ENCODE assay signal across 16 cellular contexts in the genomic region with DNA sequence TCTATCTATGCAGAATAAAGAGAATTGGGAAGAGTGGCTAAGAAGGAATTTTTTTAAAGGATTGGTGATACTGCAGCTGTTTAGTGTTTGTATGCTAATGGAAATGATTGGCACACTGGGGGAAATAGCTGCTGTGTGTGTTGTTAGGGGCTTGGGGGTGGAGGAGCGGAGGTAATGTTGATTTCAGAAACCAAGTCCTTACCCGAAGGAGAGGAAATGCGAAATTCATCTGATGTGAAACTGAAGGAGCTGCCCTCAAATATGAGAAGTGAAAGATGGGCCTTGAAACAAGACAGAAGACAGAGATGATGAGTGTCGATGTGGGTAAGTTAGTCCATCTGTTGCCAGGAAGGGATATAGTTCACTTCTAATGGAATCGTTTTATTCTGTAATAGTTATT. TPM values are rescaled to one million over a fixed set of nuclear protein-coding genes. Genes with fewer than 3 reads are reported as not detected.
DNase-seq lines count a peak whose midpoint lies in the region; ATAC-seq, FAIRE-seq and TF ChIP-seq lines count a peak whose summit lies in the region.
"Had no signal": no experiment of that assay in that cellular context is flagged by ENCODE, and none has a peak within 500 bp of the region (broad histone marks: within the 10 kb centered on the region; RNA-seq: fewer than 3 reads in every experiment).

No MANE protein-coding gene starts in this region.

- H3K27me3 Mint-ChIP-seq in activated naive CD8-positive, alpha-beta T cell treated with anti-CD3 and anti-CD28 coated beads, Interleukin-2, amount 50 U/mL, for 24 hours = no peaks in the 10 kb centered on the region
- H3K27me3 Mint-ChIP-seq: activated naive CD8-positive, alpha-beta T cell; central memory CD8-positive, alpha-beta T cell had no signal

- H3K9ac ChIP-seq in endocrine pancreas (ENCODE audit: control insufficient read depth, insufficient read depth, low read length) = no peak overlapping the region

- H3K27ac Mint-ChIP-seq in activated naive CD8-positive, alpha-beta T cell treated with anti-CD3 and anti-CD28 coated beads, Interleukin-2, amount 50 U/mL, for 24 hours = no peak overlapping the region
- H3K27ac Mint-ChIP-seq: activated naive CD8-positive, alpha-beta T cell had no signal

- peaks cover 3% of the 10 kb centered on the region for H3K4me1 Mint-ChIP-seq in activated naive CD8-positive, alpha-beta T cell treated with anti-CD3 and anti-CD28 coated beads, Interleukin-2, amount 50 U/mL, for 24 hours
- H3K4me1 Mint-ChIP-seq: central memory CD8-positive, alpha-beta T cell had no signal

- no peaks in the 10 kb centered on the region for H3K9me3 ChIP-seq in endocrine pancreas (ENCODE audit: control insufficient read depth, low read length)
- H3K9me3 ChIP-seq in pancreas = no peaks in the 10 kb centered on the region
- H3K9me3 ChIP-seq: heart right ventricle, SJSA1, uterus had no signal

- H3K4me3 Mint-ChIP-seq in activated naive CD8-positive, alpha-beta T cell treated with anti-CD3 and anti-CD28 coated beads, Interleukin-2, amount 50 U/mL, for 24 hours = no peak overlapping the region
- H3K4me3 Mint-ChIP-seq: activated naive CD8-positive, alpha-beta T cell; central memory CD8-positive, alpha-beta T cell had no signal

- intact Hi-C loops in pancreas (cut with DNase I) = loop anchor here in 1 of 3 donors (10.0 kb wide), 1 partner anchor 72 kb away; the partner anchor contains the start of genes ANG and RNASE4

- FAIRE-seq in pancreas (lab: Jason Lieb, UNC) = no peak

- H3K27me3 ChIP-seq in endocrine pancreas (ENCODE audit: control insufficient read depth, insufficient read depth, low read length) (no peaks in the 10 kb centered on the region), pancreas (no peaks in the 10 kb centered on the region)
- H3K27me3 ChIP-seq: heart right ventricle, SJSA1, uterus had no signal

- no peaks in the 10 kb centered on the region for H3K36me3 Mint-ChIP-seq in activated naive CD8-positive, alpha-beta T cell treated with anti-CD3 and anti-CD28 coated beads, Interleukin-2, amount 50 U/mL, for 24 hours (ENCODE audit: low read depth)
- H3K36me3 Mint-ChIP-seq: activated naive CD8-positive, alpha-beta T cell had no signal

- TF ChIP-seq CTCF in 22Rv1 (IDR thresholded peaks at IDR 0.05) = no peak
- TF ChIP-seq CTCF in pancreas (IDR thresholded peaks at IDR 0.05) = no peak

- H3K4me3 ChIP-seq in endocrine pancreas (ENCODE audit: control insufficient read depth, insufficient read depth, low read length) (peak overlapping the region; percentile 4), pancreas (no peak overlapping the region)
- H3K4me3 ChIP-seq: SJSA1, uterus had no signal

- H3K27ac ChIP-seq in 22Rv1 (peak overlapping the region; percentile 75), pancreas (peak overlapping the region in 1 of 4 donors; percentile 2)
- H3K27ac ChIP-seq: SJSA1 had no signal

- H3K36me3 ChIP-seq in endocrine pancreas (ENCODE audit: control insufficient read depth, insufficient read depth, low read length) (no peaks in the 10 kb centered on the region), pancreas (no peaks in the 10 kb centered on the region)
- H3K36me3 ChIP-seq: heart right ventricle, SJSA1, uterus had no signal

- ATAC-seq in GM19395 (IDR thresholded peaks at IDR 0.05; ENCODE audit: unreplicated experiment) (peak; percentile 18), pancreas (no peak)
- no peak for ATAC-seq in activated naive CD8-positive, alpha-beta T cell treated with anti-CD3 and anti-CD28 coated beads, Interleukin-2, amount 50 U/mL, for 24 hours

- WGBS in pancreas, 2 donors = 48 to 57% methylated on average over 5 of the region's 5 CpGs

- H3K9me3 Mint-ChIP-seq in activated naive CD8-positive, alpha-beta T cell treated with anti-CD3 and anti-CD28 coated beads, Interleukin-2, amount 50 U/mL, for 24 hours = no peaks in the 10 kb centered on the region
- H3K9me3 Mint-ChIP-seq: central memory CD8-positive, alpha-beta T cell had no signal

- no peaks in the 10 kb centered on the region for H3K4me1 ChIP-seq in endocrine pancreas (ENCODE audit: control insufficient read depth, insufficient read depth, low read length)
- H3K4me1 ChIP-seq in pancreas = peaks cover 0 to 8% (median 6%) of the 10 kb centered on the region in 3 donors

- DNase-seq in MV-4-11 (lab: John Stamatoyannopoulos, UW) (peak; percentile 85), AG08395 (ENCODE audit: low spot score) (no peak), pancreas (no peak), HT-29 (ENCODE audit: low spot score) (no peak)
- no peak for DNase-seq in activated naive CD8-positive, alpha-beta T cell treated with anti-CD3 and anti-CD28 coated beads, Interleukin-2, amount 50 U/mL, for 24 hours
- DNase-seq: activated CD8-positive, alpha-beta memory T cell treated with anti-CD3 and anti-CD28 coated beads, Interleukin-2, amount 50 U/mL, for 48 hours; heart right ventricle; NCI-H1092 treated with DMSO at 0.1 percent for 48 hours; uterus had no signal

RNA-seq across cellular contexts. Expression of gene RNASE12, which starts 21.2 kb away (rescaled TPM):
- total RNA-seq in pancreas = not detected
- not detected for polyA plus RNA-seq in pancreas
- total RNA-seq in HT-29 (2014; rRNA removed; shearing (Covaris generic)) = not detected in 2 replicates
- total RNA-seq: heart right ventricle, liver, SJSA1, uterus had no signal
- polyA plus RNA-seq: heart right ventricle, liver had no signal

RNA-seq across cellular contexts. Expression of gene RNASE11, which starts 24.6 kb away (rescaled TPM):
- total RNA-seq in pancreas = not detected
- polyA plus RNA-seq in pancreas = not detected
- total RNA-seq in HT-29 (2014; rRNA removed; shearing (Covaris generic)) = not detected in 2 replicates
- total RNA-seq: heart right ventricle, liver, SJSA1, uterus had no signal
- polyA plus RNA-seq: heart right ventricle, liver had no signal

RNA-seq across cellular contexts. Expression of gene OR6S1, which starts 29.1 kb away (rescaled TPM):
- total RNA-seq in pancreas = not detected
- not detected for polyA plus RNA-seq in pancreas
- total RNA-seq in HT-29 (2014; rRNA removed; shearing (Covaris generic)) = not detected in 2 replicates
- total RNA-seq: heart right ventricle, liver, SJSA1, uterus had no signal
- polyA plus RNA-seq: heart right ventricle, liver had no signal

RNA-seq across cellular contexts. Expression of gene RNASE9, which starts 51.6 kb away (rescaled TPM):
- not detected for total RNA-seq in pancreas
- not detected for polyA plus RNA-seq in pancreas
- not detected in 2 replicates for total RNA-seq in HT-29 (2014; rRNA removed; shearing (Covaris generic))
- total RNA-seq: heart right ventricle, liver, SJSA1, uterus had no signal
- polyA plus RNA-seq: heart right ventricle, liver had no signal
